Comparison of ENCODE assay signal across 1 cellular context in genomic region chr4:129545599-129546278, GRCh38.
TF ChIP-seq lines count a peak whose summit lies in the region.

No MANE protein-coding gene starts in this region.

TF ChIP-seq in liver, 16 proteins besides CTCF, POLR2A, EP300 and RAD21 (continued from another document):
- TF ChIP-seq ZBTB33 (IDR thresholded peaks at IDR 0.05) (no peak), FOXA2 (IDR thresholded peaks at IDR 0.05) (no peak), JUND (IDR thresholded peaks at IDR 0.05) (peak in 1 of 2 donors; percentile 22)
